ENCODE assay signal across 9 cellular contexts in genomic region chr4:2788532-2789103, GRCh38. TPM values are rescaled to one million over a fixed set of nuclear protein-coding genes. Genes with fewer than 3 reads are reported as not detected.
DNase-seq lines count a peak whose midpoint lies in the region; ATAC-seq, FAIRE-seq and TF ChIP-seq lines count a peak whose summit lies in the region.
"Had no signal": no experiment of that assay in that cellular context is flagged by ENCODE, and none has a peak within 500 bp of the region (broad histone marks: within the 10 kb centered on the region; RNA-seq: fewer than 3 reads in every experiment).

No MANE protein-coding gene starts in this region.

- no peak overlapping the region for H3K27ac ChIP-seq in kidney (ENCODE audit: low read depth in 2 of 2, low read length in 2 of 2)
- H3K27ac ChIP-seq in vagina: peak overlapping the region; percentile 56

- H3K9me3 ChIP-seq in adipocyte (ENCODE audit: control insufficient read depth, low read length) (peaks cover 2% of the 10 kb centered on the region), kidney (ENCODE audit: control insufficient read depth in 1 of 2, low read length in 2 of 2) (no peaks in the 10 kb centered on the region), vagina (no peaks in the 10 kb centered on the region)

- H3K36me3 ChIP-seq in adipocyte (ENCODE audit: control insufficient read depth, insufficient read depth, low read length, severe bottlenecking) (no peaks in the 10 kb centered on the region), kidney (ENCODE audit: control insufficient read depth in 1 of 2, insufficient read depth in 2 of 2, low read length in 2 of 2) (no peaks in the 10 kb centered on the region), vagina (no peaks in the 10 kb centered on the region)

- ATAC-seq in HG03442 (IDR thresholded peaks at IDR 0.05; ENCODE audit: unreplicated experiment): no peak

- no peak for TF ChIP-seq POLR2A in vagina (IDR thresholded peaks at IDR 0.05)

- TF ChIP-seq CTCF in kidney (IDR thresholded peaks at IDR 0.05; ENCODE audit: borderline replicate concordance, extremely low read depth, insufficient read depth) (no peak), vagina (IDR thresholded peaks at IDR 0.05) (no peak)

- peak; percentile 61 for DNase-seq in activated CD8-positive, alpha-beta memory T cell treated with anti-CD3 and anti-CD28 coated beads for 24 hours
- DNase-seq in activated CD8-positive, alpha-beta memory T cell treated with anti-CD3 and anti-CD28 coated beads, Interleukin-2, amount 50 U/mL, for 4 hours: no peak
- peak; percentile 48 for DNase-seq in adipocyte (ENCODE audit: low read depth)
- peak; percentile 72 for DNase-seq in kidney
- peak in 1 of 2 donors; percentile 82 for DNase-seq in vagina (ENCODE audit: extremely low spot score in 2 of 2)
- DNase-seq in D341Med (ENCODE audit: low spot score): no peak
- DNase-seq in NCI-H187 treated with DMSO at 0.1 percent for 48 hours (lab: John Stamatoyannopoulos, UW): no peak
- DNase-seq: NCI-H2029 had no signal

- intact Hi-C loops in kidney (cut with DNase I): no loop called here
- intact Hi-C loops in vagina (cut with DNase I): no loop called here

- H3K9ac ChIP-seq in adipocyte (ENCODE audit: low read length) (no peak overlapping the region), kidney (ENCODE audit: low read length in 2 of 2) (no peak overlapping the region)

- H3K4me3 ChIP-seq in adipocyte (ENCODE audit: low read length) (no peak overlapping the region), kidney (ENCODE audit: low read length in 2 of 2) (no peak overlapping the region), vagina (no peak overlapping the region)

- H3K4me1 ChIP-seq in adipocyte (ENCODE audit: control insufficient read depth, insufficient read depth, low read length) (peaks cover 5% of the 10 kb centered on the region), kidney (ENCODE audit: control insufficient read depth in 1 of 2, insufficient read depth in 1 of 2, low read depth in 1 of 2, low read length in 2 of 2) (peaks cover 13 to 21% of the 10 kb centered on the region in 2 donors), vagina (peaks cover 28% of the 10 kb centered on the region)

- H3K27me3 ChIP-seq in adipocyte (replicated peaks; ENCODE audit: control insufficient read depth, insufficient read depth, low read length): no peaks in the 10 kb centered on the region
- H3K27me3 ChIP-seq in vagina: no peaks in the 10 kb centered on the region

- FAIRE-seq in kidney (lab: Jason Lieb, UNC): no peak

RNA-seq across cellular contexts. Expression of gene SH3BP2, which starts 4.3 kb away (rescaled TPM):
- total RNA-seq in kidney (128 TPM), vagina (102 TPM)
- 27.3 TPM for polyA plus RNA-seq in kidney (ENCODE audit: insufficient read depth, low read depth, low replicate concordance)

RNA-seq across cellular contexts. Expression of gene TNIP2, which starts 32.5 kb away (rescaled TPM):
- total RNA-seq in kidney (44.4 TPM), vagina (57.0 TPM)
- 43.1 TPM for polyA plus RNA-seq in kidney (ENCODE audit: insufficient read depth, low read depth, low replicate concordance)

RNA-seq across cellular contexts. Expression of gene ADD1, which starts 55.0 kb away (rescaled TPM):
- total RNA-seq in kidney (313 TPM), vagina (228 TPM)
- polyA plus RNA-seq in kidney (ENCODE audit: insufficient read depth, low read depth, low replicate concordance): 232 TPM

Comparison
In these comparisons a context has a peak if more than half of its experiments do, and no peak if none do; other contexts are left out.
1. DNase-seq: peak in activated CD8-positive, alpha-beta memory T cell treated with anti-CD3 and anti-CD28 coated beads for 24 hours (single experiment), adipocyte (single experiment) and kidney (single experiment); none in activated CD8-positive, alpha-beta memory T cell treated with anti-CD3 and anti-CD28 coated beads, Interleukin-2, amount 50 U/mL, for 4 hours (single experiment), D341Med (single experiment) and NCI-H187 treated with DMSO at 0.1 percent for 48 hours (single experiment).